8 cellular contexts compared by ENCODE assay signal in genomic region chr16:85245307-85246172, GRCh38.
DNase-seq lines count a peak whose midpoint lies in the region; ATAC-seq and TF ChIP-seq lines count a peak whose summit lies in the region.

No MANE protein-coding gene starts in this region.

- no peaks in the 10 kb centered on the region for H3K9me3 Mint-ChIP-seq in activated naive CD8-positive, alpha-beta T cell treated with anti-CD3 and anti-CD28 coated beads, Interleukin-2, amount 10 ng/mL, durations not matched to agents 7 days and 5 days

- no peak overlapping the region for H3K4me3 Mint-ChIP-seq in activated naive CD8-positive, alpha-beta T cell treated with anti-CD3 and anti-CD28 coated beads, Interleukin-2, amount 10 ng/mL, durations not matched to agents 7 days and 5 days

- no peaks in the 10 kb centered on the region for H3K36me3 ChIP-seq in cardiac muscle cell

- ATAC-seq in activated naive CD8-positive, alpha-beta T cell treated with anti-CD3 and anti-CD28 coated beads, Interleukin-2, amount 10 ng/mL, durations not matched to agents 7 days and 5 days (ENCODE audit: low read depth) = peak; percentile 37
- peak; percentile 71 for ATAC-seq in sciatic nerve
- ATAC-seq in GM18861 (IDR thresholded peaks at IDR 0.05; ENCODE audit: unreplicated experiment) = no peak
- ATAC-seq in GM21528 (IDR thresholded peaks at IDR 0.05; ENCODE audit: low FRiP score, unreplicated experiment) = no peak

- intact Hi-C loops in sciatic nerve (cut with DNase I) = no loop called here

- TF ChIP-seq EP300 in Ishikawa (IDR thresholded peaks at IDR 0.05; ENCODE audit: borderline replicate concordance) = no peak

- TF ChIP-seq RAD21 in Ishikawa (IDR thresholded peaks at IDR 0.05; ENCODE audit: low read depth) = peak; percentile 76

- POLR2A ChIA-PET in activated naive CD8-positive, alpha-beta T cell treated with anti-CD3 and anti-CD28 coated beads, Interleukin-2, amount 10 ng/mL, durations not matched to agents 7 days and 5 days (lab: Charles Lee) = no interaction called here

- no peak overlapping the region for H3K27ac ChIP-seq in cardiac muscle cell

- no peak overlapping the region for H3K27ac Mint-ChIP-seq in activated naive CD8-positive, alpha-beta T cell treated with anti-CD3 and anti-CD28 coated beads, Interleukin-2, amount 10 ng/mL, durations not matched to agents 7 days and 5 days

- H3K27me3 Mint-ChIP-seq in activated naive CD8-positive, alpha-beta T cell treated with anti-CD3 and anti-CD28 coated beads, Interleukin-2, amount 10 ng/mL, durations not matched to agents 7 days and 5 days = peaks cover 15% of the 10 kb centered on the region

- H3K4me3 ChIP-seq in cardiac muscle cell = no peak overlapping the region

- TF ChIP-seq CTCF in cardiac muscle cell (IDR thresholded peaks at IDR 0.05; ENCODE audit: low read depth, low read length) = peak; percentile 97

- H3K4me1 ChIP-seq in cardiac muscle cell (ENCODE audit: low read depth) = peaks cover 9% of the 10 kb centered on the region

- DNase-seq in Caki2 (ENCODE audit: low read depth) (peak; percentile 54), SHP77 treated with DMSO at 0.1 percent for 48 hours (lab: John Stamatoyannopoulos, UW) (peak; percentile 22), cardiac muscle cell (ENCODE audit: low read depth in 1 of 2, low spot score in 1 of 2) (peak; percentile 67 to 80), sciatic nerve (ENCODE audit: low spot score) (peak; percentile 81)
- DNase-seq in activated naive CD8-positive, alpha-beta T cell treated with anti-CD3 and anti-CD28 coated beads, Interleukin-2, amount 10 ng/mL, durations not matched to agents 7 days and 5 days = peak; percentile 63

- H3K27me3 ChIP-seq in cardiac muscle cell = no peaks in the 10 kb centered on the region

- peaks cover 5% of the 10 kb centered on the region for H3K4me1 Mint-ChIP-seq in activated naive CD8-positive, alpha-beta T cell treated with anti-CD3 and anti-CD28 coated beads, Interleukin-2, amount 10 ng/mL, durations not matched to agents 7 days and 5 days

- no peaks in the 10 kb centered on the region for H3K9me3 ChIP-seq in cardiac muscle cell (ENCODE audit: low read depth)

- no peaks in the 10 kb centered on the region for H3K36me3 Mint-ChIP-seq in activated naive CD8-positive, alpha-beta T cell treated with anti-CD3 and anti-CD28 coated beads, Interleukin-2, amount 10 ng/mL, durations not matched to agents 7 days and 5 days

- in situ Hi-C loops in Caki2 (cut with HindIII; ENCODE audit: low pct_unique_long_range_greater_than_20kb, low sequenced_read_pairs) = no loop called here

TF ChIP-seq in Ishikawa, 13 proteins besides CTCF, POLR2A, EP300 and RAD21:
- TF ChIP-seq EGR1 (IDR thresholded peaks at IDR 0.05) (no peak), YY1 (IDR thresholded peaks at IDR 0.05; ENCODE audit: low read depth) (no peak)

Comparison
In these comparisons a context has a peak if more than half of its experiments do, and no peak if none do; other contexts are left out.
1. DNase-seq: peak in every context shown above with its lines; median percentile 81 in sciatic nerve; 74 in cardiac muscle cell; 63 in activated naive CD8-positive, alpha-beta T cell treated with anti-CD3 and anti-CD28 coated beads, Interleukin-2, amount 10 ng/mL, durations not matched to agents 7 days and 5 days; 54 in Caki2; 22 in SHP77 treated with DMSO at 0.1 percent for 48 hours.
2. ATAC-seq: peak in activated naive CD8-positive, alpha-beta T cell treated with anti-CD3 and anti-CD28 coated beads, Interleukin-2, amount 10 ng/mL, durations not matched to agents 7 days and 5 days (single experiment) and sciatic nerve (single experiment); none in GM18861 (single experiment) and GM21528 (single experiment).